Comparison of ENCODE assay signal across 9 cellular contexts in genomic region chr4:51895816-51896408, GRCh38. TPM values are rescaled to one million over a fixed set of nuclear protein-coding genes. Genes with fewer than 3 reads are reported as not detected.
DNase-seq lines count a peak whose midpoint lies in the region; ATAC-seq and TF ChIP-seq lines count a peak whose summit lies in the region.
"Had no signal": no experiment of that assay in that cellular context is flagged by ENCODE, and none has a peak within 500 bp of the region (broad histone marks: within the 10 kb centered on the region; RNA-seq: fewer than 3 reads in every experiment).

No MANE protein-coding gene starts in this region.

- H2BK120ac ChIP-seq in mesenchymal stem cell (ENCODE audit: low read depth, low read length): no peak overlapping the region

- peaks cover 10 to 65% of the 10 kb centered on the region in 2 experiments for H3K36me3 ChIP-seq in mesenchymal stem cell (ENCODE audit: control insufficient read depth in 1 of 2, insufficient read depth in 2 of 2, low read depth in 1 of 2, low read length in 2 of 2)

- H4K8ac ChIP-seq in mesenchymal stem cell (ENCODE audit: low read length): no peak overlapping the region

- no peak overlapping the region for H3K14ac ChIP-seq in mesenchymal stem cell (ENCODE audit: low read length in 2 of 2)

- peak overlapping the region; percentile 64 for H3K27ac Mint-ChIP-seq in activated CD4-positive, alpha-beta T cell treated with anti-CD3 and anti-CD28 coated beads, Interleukin-2, amount 10 ng/mL, durations not matched to agents 24 days and 14 days

- H3K4me1 Mint-ChIP-seq in activated CD4-positive, alpha-beta T cell treated with anti-CD3 and anti-CD28 coated beads, Interleukin-2, amount 10 ng/mL, durations not matched to agents 24 days and 14 days: peaks cover 16% of the 10 kb centered on the region

- no peak overlapping the region for H2AFZ ChIP-seq in mesenchymal stem cell (ENCODE audit: low read depth, low read length)

- DNase-seq in NCI-H510A (lab: John Stamatoyannopoulos, UW) (peak; percentile 22), ecto neural progenitor cell (ENCODE audit: low spot score) (peak; percentile 70), mesenchymal stem cell (peak; percentile 85)
- peak; percentile 86 for DNase-seq in activated CD4-positive, alpha-beta T cell treated with anti-CD3 and anti-CD28 coated beads, Interleukin-2, amount 10 ng/mL, durations not matched to agents 24 days and 14 days
- peak; percentile 61 for DNase-seq in stimulated activated CD8-positive, alpha-beta memory T cell treated with anti-CD3 and anti-CD28 coated beads, Interleukin-4, amount 100 ng/mL, for 48 hours

- H2BK12ac ChIP-seq in mesenchymal stem cell (ENCODE audit: low read length in 2 of 2): no peak overlapping the region

- intact Hi-C loops in activated CD4-positive, alpha-beta T cell treated with anti-CD3 and anti-CD28 coated beads, Interleukin-2, amount 10 ng/mL, durations not matched to agents 24 days and 14 days (cut with micrococcal nuclease): loop anchor here (2.0 to 5.0 kb wide), 2 partner anchors 53 to 131 kb away; partner anchors contain the start of gene DCUN1D4

- ATAC-seq in GM19025 (IDR thresholded peaks at IDR 0.05; ENCODE audit: low read depth, unreplicated experiment) (peak; percentile 96), HG03159 (IDR thresholded peaks at IDR 0.05; ENCODE audit: unreplicated experiment) (peak; percentile 98)

- H3K9ac ChIP-seq in mesenchymal stem cell (ENCODE audit: low read length): peak overlapping the region; percentile 56

- no peaks in the 10 kb centered on the region for H3K27me3 Mint-ChIP-seq in activated CD4-positive, alpha-beta T cell treated with anti-CD3 and anti-CD28 coated beads, Interleukin-2, amount 10 ng/mL, durations not matched to agents 24 days and 14 days
- H3K27me3 Mint-ChIP-seq: dendritic cell treated with granulocyte-macrophage colony-stimulating factor and Interleukin-4, amounts not matched to agents 40 ng/mL and 50 ng/mL, for 4 days had no signal

- H3K36me3 Mint-ChIP-seq in activated CD4-positive, alpha-beta T cell treated with anti-CD3 and anti-CD28 coated beads, Interleukin-2, amount 10 ng/mL, durations not matched to agents 24 days and 14 days (ENCODE audit: low read depth): peaks cover 22% of the 10 kb centered on the region

- H3K9me3 Mint-ChIP-seq in activated CD4-positive, alpha-beta T cell treated with anti-CD3 and anti-CD28 coated beads, Interleukin-2, amount 10 ng/mL, durations not matched to agents 24 days and 14 days: no peaks in the 10 kb centered on the region
- H3K9me3 Mint-ChIP-seq: dendritic cell treated with granulocyte-macrophage colony-stimulating factor and Interleukin-4, amounts not matched to agents 40 ng/mL and 50 ng/mL, for 4 days had no signal

- no peak overlapping the region for H3K4ac ChIP-seq in mesenchymal stem cell (ENCODE audit: low read depth in 1 of 2, low read length in 2 of 2)

- H3K4me1 ChIP-seq in mesenchymal stem cell (ENCODE audit: control insufficient read depth, insufficient read depth, low read depth, low read length): no peaks in the 10 kb centered on the region

- no peak overlapping the region for H3K4me3 ChIP-seq in mesenchymal stem cell (ENCODE audit: insufficient read depth in 1 of 2, low read depth in 1 of 2, low read length in 2 of 2)

- H3K9me3 ChIP-seq in mesenchymal stem cell (ENCODE audit: control insufficient read depth, low read length): no peaks in the 10 kb centered on the region

- H2AK5ac ChIP-seq in mesenchymal stem cell (ENCODE audit: low read length, severe bottlenecking): no peak overlapping the region

- H3K4me3 Mint-ChIP-seq in activated CD4-positive, alpha-beta T cell treated with anti-CD3 and anti-CD28 coated beads, Interleukin-2, amount 10 ng/mL, durations not matched to agents 24 days and 14 days: no peak overlapping the region
- H3K4me3 Mint-ChIP-seq: dendritic cell treated with granulocyte-macrophage colony-stimulating factor and Interleukin-4, amounts not matched to agents 40 ng/mL and 50 ng/mL, for 4 days had no signal

- no peak overlapping the region for H2BK5ac ChIP-seq in mesenchymal stem cell (ENCODE audit: low read depth, low read length, poor library complexity, severe bottlenecking)

- no peaks in the 10 kb centered on the region for H3K27me3 ChIP-seq in mesenchymal stem cell (ENCODE audit: control insufficient read depth in 1 of 2, insufficient read depth in 1 of 2, low read length in 2 of 2)

- H3K4me2 ChIP-seq in mesenchymal stem cell (ENCODE audit: low read length, poor library complexity, severe bottlenecking): no peak overlapping the region

- no peak overlapping the region for H3K18ac ChIP-seq in mesenchymal stem cell (ENCODE audit: low read depth in 1 of 2, low read length in 2 of 2)

- peak; percentile 81 for TF ChIP-seq CTCF in C4-2B (conservative IDR thresholded peaks at IDR 0.05)

- H3K79me1 ChIP-seq in mesenchymal stem cell (replicated peaks; ENCODE audit: low read length, poor library complexity, severe bottlenecking): peaks cover 13% of the 10 kb centered on the region

- no peak overlapping the region for H4K91ac ChIP-seq in mesenchymal stem cell (ENCODE audit: low read length)

- H3K27ac ChIP-seq in C4-2B (no peak overlapping the region; the same call in 1 of the 2 replicates), mesenchymal stem cell (ENCODE audit: low read length, poor library complexity, severe bottlenecking) (no peak overlapping the region)

- no peak overlapping the region for H3K23ac ChIP-seq in mesenchymal stem cell (ENCODE audit: low read length in 2 of 2)

- WGBS in mesenchymal stem cell: 0% methylated on average over 1 of the region's 2 CpGs

- H2BK15ac ChIP-seq in mesenchymal stem cell (ENCODE audit: low read depth, poor library complexity, severe bottlenecking): no peak overlapping the region

RNA-seq across cellular contexts. Expression of gene DCUN1D4, which starts 53.0 kb away (rescaled TPM):
- total RNA-seq in activated CD4-positive, alpha-beta T cell treated with anti-CD3 and anti-CD28 coated beads, Interleukin-2, amount 10 ng/mL, durations not matched to agents 24 days and 14 days: 33.5 and 34.3 TPM in 2 replicates
- 20.4 TPM for polyA plus RNA-seq in mesenchymal stem cell (2013, experiment 1 of 2)
- 21.4 TPM for polyA plus RNA-seq in mesenchymal stem cell (2013, experiment 2 of 2)

Comparison
In these comparisons a context has a peak if more than half of its experiments do, and no peak if none do; other contexts are left out.
1. DNase-seq: peak in every context shown above with its lines; median percentile 86 in activated CD4-positive, alpha-beta T cell treated with anti-CD3 and anti-CD28 coated beads, Interleukin-2, amount 10 ng/mL, durations not matched to agents 24 days and 14 days; 85 in mesenchymal stem cell; 70 in ecto neural progenitor cell; 61 in stimulated activated CD8-positive, alpha-beta memory T cell treated with anti-CD3 and anti-CD28 coated beads, Interleukin-4, amount 100 ng/mL, for 48 hours; 22 in NCI-H510A.